In the genomic region with DNA sequence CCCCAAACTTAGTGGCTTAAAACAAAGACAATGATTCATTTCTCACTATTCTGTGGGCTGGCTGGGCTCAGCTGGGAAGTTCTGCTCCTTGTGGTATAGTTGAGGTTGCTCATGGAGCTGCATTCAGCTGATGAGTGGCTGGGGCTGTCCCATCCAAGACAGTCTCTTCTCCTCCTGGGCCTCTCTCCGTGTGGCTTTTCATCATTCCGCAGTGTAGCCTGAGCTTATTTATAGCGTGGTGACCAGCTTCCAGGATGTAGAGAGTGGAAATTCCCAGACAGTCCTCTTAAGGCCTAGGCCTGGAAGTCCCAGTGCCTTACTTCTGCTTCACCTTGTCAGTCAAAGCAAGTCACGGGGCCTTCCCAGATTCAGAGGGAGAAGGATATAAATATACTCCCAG, we compare ENCODE assay signal across 11 cellular contexts.
DNase-seq lines count a peak whose midpoint lies in the region; ATAC-seq and TF ChIP-seq lines count a peak whose summit lies in the region.
"Had no signal": no experiment of that assay in that cellular context is flagged by ENCODE, and none has a peak within 500 bp of the region (broad histone marks: within the 10 kb centered on the region; RNA-seq: fewer than 3 reads in every experiment).

No MANE protein-coding gene starts in this region.

- H3K9me3 Mint-ChIP-seq in activated T-helper 17 cell treated with anti-CD3 and anti-CD28 coated beads, Interleukin-2, amount 50 U/mL, for 72 hours, result peaks cover 5% of the 10 kb centered on the region
- H3K9me3 Mint-ChIP-seq in nephron, result peaks cover 23% of the 10 kb centered on the region

- H3K4me3 Mint-ChIP-seq in activated T-helper 17 cell treated with anti-CD3 and anti-CD28 coated beads, Interleukin-2, amount 50 U/mL, for 72 hours, result peak overlapping the region; percentile 12
- H3K4me3 Mint-ChIP-seq in nephron, result peak overlapping the region in 1 of 3 experiments; percentile 68
- H3K4me3 Mint-ChIP-seq: T-cell had no signal

- peaks cover 14% of the 10 kb centered on the region for H3K27me3 Mint-ChIP-seq in activated T-helper 17 cell treated with anti-CD3 and anti-CD28 coated beads, Interleukin-2, amount 50 U/mL, for 72 hours
- H3K27me3 Mint-ChIP-seq in nephron (ENCODE audit: low read depth), result no peaks in the 10 kb centered on the region

- H3K4me1 ChIP-seq in tibial nerve (no peaks in the 10 kb centered on the region), right lobe of liver (no peaks in the 10 kb centered on the region)
- H3K4me1 ChIP-seq: gastroesophageal sphincter had no signal

- intact Hi-C loops in right lobe of liver (cut with DNase I), result no loop called here

- 72 to 77% methylated on average over 4 of the region's 4 CpGs for WGBS in tibial nerve, 2 donors
- WGBS in right lobe of liver (ENCODE audit: insufficient coverage, low coverage, low lambda C conversion rate, missing lambda C conversion rate), result 63% methylated on average over 4 of the region's 4 CpGs

- H3K27ac ChIP-seq in tibial nerve (no peak overlapping the region), right lobe of liver (no peak overlapping the region)
- H3K27ac ChIP-seq: gastroesophageal sphincter had no signal

- DNase-seq in tibial nerve (ENCODE audit: low spot score in 2 of 2) (no peak), retina (no peak), right lobe of liver (no peak)
- DNase-seq: mesendoderm, T-cell had no signal

- TF ChIP-seq POLR2A in tibial nerve (IDR thresholded peaks at IDR 0.05) (no peak), right lobe of liver (IDR thresholded peaks at IDR 0.05) (no peak)

- peak overlapping the region; percentile 79 for H3K27ac Mint-ChIP-seq in activated T-helper 17 cell treated with anti-CD3 and anti-CD28 coated beads, Interleukin-2, amount 50 U/mL, for 72 hours
- peak overlapping the region in 2 of 3 experiments; percentile 34 to 42 for H3K27ac Mint-ChIP-seq in nephron
- H3K27ac Mint-ChIP-seq: T-cell had no signal

- H3K36me3 ChIP-seq in tibial nerve (no peaks in the 10 kb centered on the region), right lobe of liver (no peaks in the 10 kb centered on the region)
- H3K36me3 ChIP-seq: gastroesophageal sphincter had no signal

- ATAC-seq in GM18511 (IDR thresholded peaks at IDR 0.05; ENCODE audit: unreplicated experiment) (peak; percentile 68), GM21825 (IDR thresholded peaks at IDR 0.05; ENCODE audit: unreplicated experiment) (peak; percentile 61), GM21367 (IDR thresholded peaks at IDR 0.05; ENCODE audit: unreplicated experiment) (no peak), right lobe of liver (no peak)
- ATAC-seq in activated T-helper 17 cell treated with anti-CD3 and anti-CD28 coated beads, Interleukin-2, amount 50 U/mL, for 72 hours (replicated peaks), result peak; percentile 94
- ATAC-seq: T-cell had no signal

- H3K9me3 ChIP-seq in tibial nerve (peaks cover 0 to 5% (median 0%) of the 10 kb centered on the region in 4 donors), right lobe of liver (no peaks in the 10 kb centered on the region)
- H3K9me3 ChIP-seq: gastroesophageal sphincter had no signal

- peaks cover 6% of the 10 kb centered on the region for H3K36me3 Mint-ChIP-seq in activated T-helper 17 cell treated with anti-CD3 and anti-CD28 coated beads, Interleukin-2, amount 50 U/mL, for 72 hours (ENCODE audit: low read depth)
- no peaks in the 10 kb centered on the region for H3K36me3 Mint-ChIP-seq in nephron (ENCODE audit: low read depth)
- H3K36me3 Mint-ChIP-seq: T-cell had no signal

- H3K4me3 ChIP-seq in tibial nerve (no peak overlapping the region), right lobe of liver (no peak overlapping the region)
- H3K4me3 ChIP-seq: gastroesophageal sphincter had no signal

- no peak for TF ChIP-seq CTCF in nephron (IDR thresholded peaks at IDR 0.05; ENCODE audit: unreplicated experiment in 3 of 3)
- no peak for TF ChIP-seq CTCF in tibial nerve (IDR thresholded peaks at IDR 0.05)
- no peak for TF ChIP-seq CTCF in right lobe of liver (IDR thresholded peaks at IDR 0.05)

- H3K27me3 ChIP-seq in tibial nerve (no peaks in the 10 kb centered on the region), right lobe of liver (no peaks in the 10 kb centered on the region)
- H3K27me3 ChIP-seq: gastroesophageal sphincter had no signal

- no peak for TF ChIP-seq EP300 in tibial nerve (IDR thresholded peaks at IDR 0.05)

- peaks cover 12% of the 10 kb centered on the region for H3K4me1 Mint-ChIP-seq in activated T-helper 17 cell treated with anti-CD3 and anti-CD28 coated beads, Interleukin-2, amount 50 U/mL, for 72 hours
- H3K4me1 Mint-ChIP-seq in nephron, result peaks cover 10% of the 10 kb centered on the region
- H3K4me1 Mint-ChIP-seq: T-cell had no signal

Comparison
In these comparisons a context has a peak if more than half of its experiments do, and no peak if none do; other contexts are left out.
1. ATAC-seq: peak in GM18511 (single experiment), GM21825 (single experiment) and activated T-helper 17 cell treated with anti-CD3 and anti-CD28 coated beads, Interleukin-2, amount 50 U/mL, for 72 hours (single experiment); none in GM21367 (single experiment) and right lobe of liver (0 of 4).